17 cellular contexts compared by ENCODE assay signal in genomic region chr4:89253935-89254334, GRCh38.
"Had no signal": no experiment of that assay in that cellular context is flagged by ENCODE, and none has a peak within 500 bp of the region (broad histone marks: within the 10 kb centered on the region; RNA-seq: fewer than 3 reads in every experiment).

No MANE protein-coding gene starts in this region.

- H3K27ac Mint-ChIP-seq: activated B cell treated with CpG ODN at 0.5 μM for 24 hours; activated naive CD8-positive, alpha-beta T cell treated with anti-CD3 and anti-CD28 coated beads for 36 hours; brain; stimulated activated memory B cell treated with anti-CD40 and anti-IgM and Interleukin-4, amounts not matched to agents 10 μg/mL and 1 μg/mL and 100 μg/mL, for 72 hours had no signal

- H3K4me1 Mint-ChIP-seq: activated B cell treated with CpG ODN at 0.5 μM for 24 hours had no signal

- H3K9me3 Mint-ChIP-seq: activated B cell treated with CpG ODN at 0.5 μM for 24 hours; stimulated activated memory B cell treated with anti-CD40 and anti-IgM and Interleukin-4, amounts not matched to agents 10 μg/mL and 1 μg/mL and 100 μg/mL, for 72 hours had no signal

- DNase-seq: activated B cell treated with CpG ODN at 0.5 μM for 24 hours; activated CD4-positive, alpha-beta T cell treated with anti-CD3 and anti-CD28 coated beads, Interleukin-2, amount 50 U/mL, for 1 hour; activated gamma-delta T cell treated with Interleukin-2 at 50 U/mL for 16 hours; activated naive CD8-positive, alpha-beta T cell treated with anti-CD3 and anti-CD28 coated beads for 36 hours; activated T-cell treated with anti-CD3 and anti-CD28 coated beads, Interleukin-2, amount 50 U/mL, for 1 hour; central memory CD4-positive, alpha-beta T cell; effector CD4-positive, alpha-beta T cell; esophagus squamous epithelium; lower lobe of right lung; tibial artery had no signal

- H3K4me3 Mint-ChIP-seq: activated B cell treated with CpG ODN at 0.5 μM for 24 hours; activated naive CD8-positive, alpha-beta T cell treated with anti-CD3 and anti-CD28 coated beads for 36 hours; brain; stimulated activated memory B cell treated with anti-CD40 and anti-IgM and Interleukin-4, amounts not matched to agents 10 μg/mL and 1 μg/mL and 100 μg/mL, for 72 hours had no signal

- H3K36me3 Mint-ChIP-seq: stimulated activated memory B cell treated with anti-CD40 and anti-IgM and Interleukin-4, amounts not matched to agents 10 μg/mL and 1 μg/mL and 100 μg/mL, for 72 hours had no signal

- FAIRE-seq: endothelial cell of umbilical vein had no signal

- H3K27ac ChIP-seq: coronary artery, esophagus squamous epithelium, lower lobe of right lung, neutrophil, SK-N-MC, tibial artery, vagina had no signal

- H3K4me1 ChIP-seq: lower lobe of right lung, tibial artery, vagina had no signal

- H3K27me3 Mint-ChIP-seq: activated B cell treated with CpG ODN at 0.5 μM for 24 hours; activated naive CD8-positive, alpha-beta T cell treated with anti-CD3 and anti-CD28 coated beads for 36 hours; stimulated activated memory B cell treated with anti-CD40 and anti-IgM and Interleukin-4, amounts not matched to agents 10 μg/mL and 1 μg/mL and 100 μg/mL, for 72 hours had no signal

- H3K9me3 ChIP-seq: esophagus squamous epithelium, lower lobe of right lung, neutrophil, tibial artery, vagina had no signal

- ATAC-seq: lower lobe of right lung; stimulated activated memory B cell treated with anti-CD40 and anti-IgM and Interleukin-4, amounts not matched to agents 10 μg/mL and 1 μg/mL and 100 μg/mL, for 72 hours had no signal

- H3K36me3 ChIP-seq: neutrophil, tibial artery, vagina had no signal

- H3K4me3 ChIP-seq: coronary artery, esophagus squamous epithelium, lower lobe of right lung, SK-N-MC, tibial artery, vagina had no signal
